Comparison of ENCODE assay signal across 1 cellular context in genomic region chr20:23148721-23149570, GRCh38.
TF ChIP-seq lines count a peak whose summit lies in the region.

No MANE protein-coding gene starts in this region.

TF ChIP-seq in K562, 482 proteins besides CTCF, POLR2A, EP300 and RAD21 (continued from another document and continues in another):
- TF ChIP-seq, protein P1, sequence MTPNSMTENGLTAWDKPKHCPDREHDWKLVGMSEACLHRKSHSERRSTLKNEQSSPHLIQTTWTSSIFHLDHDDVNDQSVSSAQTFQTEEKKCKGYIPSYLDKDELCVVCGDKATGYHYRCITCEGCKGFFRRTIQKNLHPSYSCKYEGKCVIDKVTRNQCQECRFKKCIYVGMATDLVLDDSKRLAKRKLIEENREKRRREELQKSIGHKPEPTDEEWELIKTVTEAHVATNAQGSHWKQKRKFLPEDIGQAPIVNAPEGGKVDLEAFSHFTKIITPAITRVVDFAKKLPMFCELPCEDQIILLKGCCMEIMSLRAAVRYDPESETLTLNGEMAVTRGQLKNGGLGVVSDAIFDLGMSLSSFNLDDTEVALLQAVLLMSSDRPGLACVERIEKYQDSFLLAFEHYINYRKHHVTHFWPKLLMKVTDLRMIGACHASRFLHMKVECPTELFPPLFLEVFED (CRISPR knock-in tag; conservative IDR thresholded peaks at IDR 0.05) = 0 out of 2 replicates have a peak, but pooled peaks have one; percentile 31
- TF ChIP-seq, protein P2, sequence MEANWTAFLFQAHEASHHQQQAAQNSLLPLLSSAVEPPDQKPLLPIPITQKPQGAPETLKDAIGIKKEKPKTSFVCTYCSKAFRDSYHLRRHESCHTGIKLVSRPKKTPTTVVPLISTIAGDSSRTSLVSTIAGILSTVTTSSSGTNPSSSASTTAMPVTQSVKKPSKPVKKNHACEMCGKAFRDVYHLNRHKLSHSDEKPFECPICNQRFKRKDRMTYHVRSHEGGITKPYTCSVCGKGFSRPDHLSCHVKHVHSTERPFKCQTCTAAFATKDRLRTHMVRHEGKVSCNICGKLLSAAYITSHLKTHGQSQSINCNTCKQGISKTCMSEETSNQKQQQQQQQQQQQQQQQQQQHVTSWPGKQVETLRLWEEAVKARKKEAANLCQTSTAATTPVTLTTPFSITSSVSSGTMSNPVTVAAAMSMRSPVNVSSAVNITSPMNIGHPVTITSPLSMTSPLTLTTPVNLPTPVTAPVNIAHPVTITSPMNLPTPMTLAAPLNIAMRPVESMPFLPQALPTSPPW (CRISPR knock-in tag; IDR thresholded peaks at IDR 0.05) = no peak
- TF ChIP-seq SREBF1 (IDR thresholded peaks at IDR 0.05; ENCODE audit: borderline replicate concordance, low read depth, low read length) = no peak
- no peak for TF ChIP-seq ZNF766 (CRISPR knock-in tag; conservative IDR thresholded peaks at IDR 0.05)
- TF ChIP-seq CBFA2T3 (IDR thresholded peaks at IDR 0.05) = peak; percentile 70
- TF ChIP-seq HNRNPH1 (optimal IDR thresholded peaks at IDR 0.05; ENCODE audit: low read depth, low read length) = no peak
- TF ChIP-seq, protein P3, sequence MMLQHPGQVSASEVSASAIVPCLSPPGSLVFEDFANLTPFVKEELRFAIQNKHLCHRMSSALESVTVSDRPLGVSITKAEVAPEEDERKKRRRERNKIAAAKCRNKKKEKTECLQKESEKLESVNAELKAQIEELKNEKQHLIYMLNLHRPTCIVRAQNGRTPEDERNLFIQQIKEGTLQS (IDR thresholded peaks at IDR 0.05) = no peak
- TF ChIP-seq, protein P3 (CRISPR knock-in tag; conservative IDR thresholded peaks at IDR 0.05) = no peak
- TF ChIP-seq, protein P4, sequence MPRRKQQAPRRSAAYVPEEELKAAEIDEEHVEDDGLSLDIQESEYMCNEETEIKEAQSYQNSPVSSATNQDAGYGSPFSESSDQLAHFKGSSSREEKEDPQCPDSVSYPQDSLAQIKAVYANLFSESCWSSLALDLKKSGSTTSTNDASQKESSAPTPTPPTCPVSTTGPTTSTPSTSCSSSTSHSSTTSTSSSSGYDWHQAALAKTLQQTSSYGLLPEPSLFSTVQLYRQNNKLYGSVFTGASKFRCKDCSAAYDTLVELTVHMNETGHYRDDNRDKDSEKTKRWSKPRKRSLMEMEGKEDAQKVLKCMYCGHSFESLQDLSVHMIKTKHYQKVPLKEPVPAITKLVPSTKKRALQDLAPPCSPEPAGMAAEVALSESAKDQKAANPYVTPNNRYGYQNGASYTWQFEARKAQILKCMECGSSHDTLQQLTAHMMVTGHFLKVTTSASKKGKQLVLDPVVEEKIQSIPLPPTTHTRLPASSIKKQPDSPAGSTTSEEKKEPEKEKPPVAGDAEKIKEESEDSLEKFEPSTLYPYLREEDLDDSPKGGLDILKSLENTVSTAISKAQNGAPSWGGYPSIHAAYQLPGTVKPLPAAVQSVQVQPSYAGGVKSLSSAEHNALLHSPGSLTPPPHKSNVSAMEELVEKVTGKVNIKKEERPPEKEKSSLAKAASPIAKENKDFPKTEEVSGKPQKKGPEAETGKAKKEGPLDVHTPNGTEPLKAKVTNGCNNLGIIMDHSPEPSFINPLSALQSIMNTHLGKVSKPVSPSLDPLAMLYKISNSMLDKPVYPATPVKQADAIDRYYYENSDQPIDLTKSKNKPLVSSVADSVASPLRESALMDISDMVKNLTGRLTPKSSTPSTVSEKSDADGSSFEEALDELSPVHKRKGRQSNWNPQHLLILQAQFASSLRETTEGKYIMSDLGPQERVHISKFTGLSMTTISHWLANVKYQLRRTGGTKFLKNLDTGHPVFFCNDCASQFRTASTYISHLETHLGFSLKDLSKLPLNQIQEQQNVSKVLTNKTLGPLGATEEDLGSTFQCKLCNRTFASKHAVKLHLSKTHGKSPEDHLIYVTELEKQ (CRISPR knock-in tag; IDR thresholded peaks at IDR 0.05) = no peak
- no peak for TF ChIP-seq USF2 (CRISPR knock-in tag; IDR thresholded peaks at IDR 0.05)
- TF ChIP-seq, protein P5, sequence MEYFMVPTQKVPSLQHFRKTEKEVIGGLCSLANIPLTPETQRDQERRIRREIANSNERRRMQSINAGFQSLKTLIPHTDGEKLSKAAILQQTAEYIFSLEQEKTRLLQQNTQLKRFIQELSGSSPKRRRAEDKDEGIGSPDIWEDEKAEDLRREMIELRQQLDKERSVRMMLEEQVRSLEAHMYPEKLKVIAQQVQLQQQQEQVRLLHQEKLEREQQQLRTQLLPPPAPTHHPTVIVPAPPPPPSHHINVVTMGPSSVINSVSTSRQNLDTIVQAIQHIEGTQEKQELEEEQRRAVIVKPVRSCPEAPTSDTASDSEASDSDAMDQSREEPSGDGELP (CRISPR knock-in tag; IDR thresholded peaks at IDR 0.05; ENCODE audit: borderline replicate concordance) = peak; percentile 69; the same call in 1 of the 2 replicates
- TF ChIP-seq RBFOX2 (IDR thresholded peaks at IDR 0.05; ENCODE audit: low read depth, low read length) = peak; percentile 66
- TF ChIP-seq NR3C1 (CRISPR knock-in tag; IDR thresholded peaks at IDR 0.05) = no peak
- TF ChIP-seq GTF2E2 (tag; IDR thresholded peaks at IDR 0.05) = no peak
- TF ChIP-seq ZNF644 (tag; IDR thresholded peaks at IDR 0.05; ENCODE audit: low read depth) = no peak
- TF ChIP-seq NCOA4 (IDR thresholded peaks at IDR 0.05; ENCODE audit: partially characterized antibody) = no peak
- TF ChIP-seq PHTF2 (CRISPR knock-in tag; IDR thresholded peaks at IDR 0.05) = no peak
- no peak for TF ChIP-seq ZNF586 (CRISPR knock-in tag; conservative IDR thresholded peaks at IDR 0.05)
- TF ChIP-seq CAMTA2 (CRISPR knock-in tag; conservative IDR thresholded peaks at IDR 0.05) = no peak
- TF ChIP-seq SMARCA5 (IDR thresholded peaks at IDR 0.05) = no peak
- peak; percentile 42; the same call in 1 of the 2 replicates for TF ChIP-seq ZEB2 (IDR thresholded peaks at IDR 0.05)
- no peak for TF ChIP-seq HMGXB4 (CRISPR knock-in tag; IDR thresholded peaks at IDR 0.05)
- no peak for TF ChIP-seq ZNF212 (CRISPR knock-in tag; IDR thresholded peaks at IDR 0.05)
- TF ChIP-seq MTA1 (IDR thresholded peaks at IDR 0.05; ENCODE audit: borderline replicate concordance) = no peak
- TF ChIP-seq TCF3 (CRISPR knock-in tag; IDR thresholded peaks at IDR 0.05) = peak; percentile 53; the same call in 1 of the 2 replicates
- TF ChIP-seq RCOR1 (IDR thresholded peaks at IDR 0.05; ENCODE audit: borderline replicate concordance in 1 of 2, low read depth in 2 of 2, low read length in 2 of 2) = no peak
- 0 out of 2 replicates have a peak, but pooled peaks have one; percentile 31 for TF ChIP-seq CXXC5 (CRISPR knock-in tag; IDR thresholded peaks at IDR 0.05)
- 0 out of 2 replicates have a peak, but pooled peaks have one; percentile 28 for TF ChIP-seq USF1 (CRISPR knock-in tag; IDR thresholded peaks at IDR 0.05)
- TF ChIP-seq, protein P6, sequence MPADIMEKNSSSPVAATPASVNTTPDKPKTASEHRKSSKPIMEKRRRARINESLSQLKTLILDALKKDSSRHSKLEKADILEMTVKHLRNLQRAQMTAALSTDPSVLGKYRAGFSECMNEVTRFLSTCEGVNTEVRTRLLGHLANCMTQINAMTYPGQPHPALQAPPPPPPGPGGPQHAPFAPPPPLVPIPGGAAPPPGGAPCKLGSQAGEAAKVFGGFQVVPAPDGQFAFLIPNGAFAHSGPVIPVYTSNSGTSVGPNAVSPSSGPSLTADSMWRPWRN (IDR thresholded peaks at IDR 0.05; ENCODE audit: low read depth) = no peak
- no peak for TF ChIP-seq ZNF696 (CRISPR knock-in tag; conservative IDR thresholded peaks at IDR 0.05)
- TF ChIP-seq ZNF584 (CRISPR knock-in tag; IDR thresholded peaks at IDR 0.05; ENCODE audit: low read depth) = 0 out of 2 replicates have a peak, but pooled peaks have one; percentile 38
- TF ChIP-seq REST (CRISPR knock-in tag; IDR thresholded peaks at IDR 0.05; ENCODE audit: low read depth) = no peak
- no peak for TF ChIP-seq ID3 (CRISPR knock-in tag; IDR thresholded peaks at IDR 0.05)
- TF ChIP-seq ID3 (tag; IDR thresholded peaks at IDR 0.05) = 0 out of 2 replicates have a peak, but pooled peaks have one; percentile 27
- TF ChIP-seq PTRF (tag; IDR thresholded peaks at IDR 0.05) = no peak
- no peak for TF ChIP-seq ZNF263 (CRISPR knock-in tag; IDR thresholded peaks at IDR 0.05; ENCODE audit: borderline replicate concordance)
- peak in 1 of 3 experiments; percentile 7 for TF ChIP-seq YY1 (IDR thresholded peaks at IDR 0.05; ENCODE audit: borderline replicate concordance in 1 of 3, control insufficient read depth in 1 of 3, extremely low read depth in 1 of 3, insufficient read depth in 3 of 3, insufficient read length in 1 of 3, insufficient replicate concordance in 2 of 3, low read depth in 1 of 3, low read length in 2 of 3)
- TF ChIP-seq FOXK1 (CRISPR knock-in tag; IDR thresholded peaks at IDR 0.05; ENCODE audit: borderline replicate concordance) = no peak
- peak; percentile 58 for TF ChIP-seq CBFA2T2 (conservative IDR thresholded peaks at IDR 0.05)
- TF ChIP-seq, protein P7, sequence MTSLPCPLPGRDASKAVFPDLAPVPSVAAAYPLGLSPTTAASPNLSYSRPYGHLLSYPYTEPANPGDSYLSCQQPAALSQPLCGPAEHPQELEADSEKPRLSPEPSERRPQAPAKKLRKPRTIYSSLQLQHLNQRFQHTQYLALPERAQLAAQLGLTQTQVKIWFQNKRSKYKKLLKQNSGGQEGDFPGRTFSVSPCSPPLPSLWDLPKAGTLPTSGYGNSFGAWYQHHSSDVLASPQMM (CRISPR knock-in tag; IDR thresholded peaks at IDR 0.05) = no peak
- TF ChIP-seq ZNF24 (IDR thresholded peaks at IDR 0.05) = no peak
- no peak for TF ChIP-seq ZBTB17 (CRISPR knock-in tag; IDR thresholded peaks at IDR 0.05)
- peak; percentile 16 for TF ChIP-seq POLR2B (IDR thresholded peaks at IDR 0.05; ENCODE audit: low read depth, partially characterized antibody)
- no peak for TF ChIP-seq KLF16 (IDR thresholded peaks at IDR 0.05)
